In genomic region chr16:1500465-1501150, GRCh38 we compare ENCODE assay signal across 18 cellular contexts. TPM values are rescaled to one million over a fixed set of nuclear protein-coding genes. Genes with fewer than 3 reads are reported as not detected.
A peak's percentile ranks its signal among the peaks of the same experiment; 100 is the strongest.
DNase-seq lines count a peak whose midpoint lies in the region; ATAC-seq and TF ChIP-seq lines count a peak whose summit lies in the region.
"Had no signal": no experiment of that assay in that cellular context is flagged by ENCODE, and none has a peak within 500 bp of the region (broad histone marks: within the 10 kb centered on the region; RNA-seq: fewer than 3 reads in every experiment).

No MANE protein-coding gene starts in this region.

- intact Hi-C loops in lower lobe of right lung (cut with DNase I) (no loop called here), spleen (cut with DNase I; ENCODE audit: low total_unique reads) (no loop called here)

- H3K36me3 ChIP-seq in lower lobe of right lung: peaks cover 83% of the 10 kb centered on the region
- peaks cover 10 to 97% (median 85%) of the 10 kb centered on the region in 6 donors for H3K36me3 ChIP-seq in spleen

- H3K27me3 Mint-ChIP-seq in stimulated activated naive CD8-positive, alpha-beta T cell treated with anti-CD3 and anti-CD28 coated beads, Interleukin-15, amount 100 ng/mL, for 72 hours: no peaks in the 10 kb centered on the region
- H3K27me3 Mint-ChIP-seq: CD4-positive, CD25-positive, alpha-beta regulatory T cell; CD8-positive, alpha-beta memory T cell had no signal

- no peaks in the 10 kb centered on the region for H3K4me1 ChIP-seq in lower lobe of right lung
- H3K4me1 ChIP-seq in spleen: peaks cover 0 to 8% (median under 1%) of the 10 kb centered on the region in 6 donors
- H3K4me1 ChIP-seq: BE2C had no signal

- TF ChIP-seq CTCF in lower lobe of right lung (IDR thresholded peaks at IDR 0.05) (no peak), spleen (IDR thresholded peaks at IDR 0.05 in 8 of 11, conservative IDR thresholded peaks at IDR 0.05 in 3 of 11) (no peak), GM13977 (IDR thresholded peaks at IDR 0.05; ENCODE audit: extremely low read depth, insufficient read depth, missing control alignments) (no peak)

- no peaks in the 10 kb centered on the region for H3K9me3 Mint-ChIP-seq in stimulated activated naive CD8-positive, alpha-beta T cell treated with anti-CD3 and anti-CD28 coated beads, Interleukin-15, amount 100 ng/mL, for 72 hours
- H3K9me3 Mint-ChIP-seq: CD4-positive, CD25-positive, alpha-beta regulatory T cell; CD8-positive, alpha-beta memory T cell; H9 had no signal

- in situ Hi-C loops in GM13977 (cut with MboI; ENCODE audit: low pct_unique_long_range_greater_than_20kb, low sequenced_read_pairs, unreplicated experiment): no loop called here

- H3K27ac ChIP-seq in lower lobe of right lung (no peak overlapping the region), spleen (no peak overlapping the region)

- H3K27me3 ChIP-seq in lower lobe of right lung (ENCODE audit: low read depth) (no peaks in the 10 kb centered on the region), spleen (replicated peaks in 1 of 7) (no peaks in the 10 kb centered on the region)
- H3K27me3 ChIP-seq: BE2C had no signal

- H3K4me1 Mint-ChIP-seq in stimulated activated naive CD8-positive, alpha-beta T cell treated with anti-CD3 and anti-CD28 coated beads, Interleukin-15, amount 100 ng/mL, for 72 hours: peaks cover 10% of the 10 kb centered on the region
- H3K4me1 Mint-ChIP-seq: H9 had no signal

- H3K9me3 ChIP-seq in lower lobe of right lung (no peaks in the 10 kb centered on the region), spleen (no peaks in the 10 kb centered on the region)
- H3K9me3 ChIP-seq: BE2C had no signal

- no peak for TF ChIP-seq POLR2A in spleen (IDR thresholded peaks at IDR 0.05)

- H3K27ac Mint-ChIP-seq in stimulated activated naive CD8-positive, alpha-beta T cell treated with anti-CD3 and anti-CD28 coated beads, Interleukin-15, amount 100 ng/mL, for 72 hours: no peak overlapping the region
- H3K27ac Mint-ChIP-seq: CD4-positive, CD25-positive, alpha-beta regulatory T cell; CD8-positive, alpha-beta memory T cell; H9 had no signal

- DNase-seq in stimulated activated naive CD8-positive, alpha-beta T cell treated with anti-CD3 and anti-CD28 coated beads, Interleukin-15, amount 100 ng/mL, for 72 hours: no peak
- DNase-seq in stimulated activated naive CD8-positive, alpha-beta T cell treated with anti-CD3 and anti-CD28 coated beads, Interleukin-15, Interleukin-2, amounts not matched to agents 100 U/mL and 50 U/mL, for 24 hours: no peak
- DNase-seq in lower lobe of right lung (peak; percentile 31), spleen (peak; percentile 51), GM13977 (ENCODE audit: low spot score) (no peak)
- DNase-seq: ACHN; BE2C; C1 segment of cervical spinal cord; CD4-positive, CD25-positive, alpha-beta regulatory T cell; CD8-positive, alpha-beta memory T cell; COR-L47; DMS153; DMS79; GDM1; H9 had no signal

- 96 to 97% (median 97%) methylated on average over 19 to 44 of the region's 44 CpGs for whole genome bisulfite sequencing in spleen, 5 donors

- peak; percentile 17 for ATAC-seq in stimulated activated naive CD8-positive, alpha-beta T cell treated with anti-CD3 and anti-CD28 coated beads, Interleukin-15, amount 100 ng/mL, for 72 hours
- ATAC-seq in stimulated activated naive CD8-positive, alpha-beta T cell treated with anti-CD3 and anti-CD28 coated beads, Interleukin-15, Interleukin-2, amounts not matched to agents 100 U/mL and 50 U/mL, for 24 hours: no peak
- ATAC-seq in lower lobe of right lung: no peak
- no peak for ATAC-seq in GM18861 (IDR thresholded peaks at IDR 0.05; ENCODE audit: unreplicated experiment)

- H3K4me3 ChIP-seq in lower lobe of right lung (no peak overlapping the region), spleen (no peak overlapping the region)

- no peak overlapping the region for H3K4me3 Mint-ChIP-seq in stimulated activated naive CD8-positive, alpha-beta T cell treated with anti-CD3 and anti-CD28 coated beads, Interleukin-15, amount 100 ng/mL, for 72 hours
- H3K4me3 Mint-ChIP-seq: CD4-positive, CD25-positive, alpha-beta regulatory T cell; H9 had no signal

RNA-seq across cellular contexts. Expression of gene TELO2, which starts 7.4 kb away (rescaled TPM):
- 27.5 TPM for total RNA-seq in lower lobe of right lung
- 10 to 100 TPM; 28.5 to 64.2 (median 44.0) TPM for total RNA-seq in spleen
- 100 to 1,000 TPM in 1 of 3 donors, 10 to 100 TPM in 2; 60.3 to 110 (median 83.5) TPM for polyA plus RNA-seq in spleen

RNA-seq across cellular contexts. Expression of gene PTX4, which starts 11.9 kb away (rescaled TPM):
- not detected for total RNA-seq in lower lobe of right lung
- total RNA-seq in spleen: under 1 TPM in 5 of 7 donors, not detected in 2; 0.23 to 0.85 (median 0.60) TPM
- polyA plus RNA-seq in spleen: under 1 TPM in 2 of 3 donors, not detected in 1; 0.03 to 0.19 TPM
- total RNA-seq: CD4-positive, CD25-positive, alpha-beta regulatory T cell; CD8-positive, alpha-beta memory T cell; Daoy; H1; H9 had no signal
- polyA plus RNA-seq: CD4-positive, CD25-positive, alpha-beta regulatory T cell; CD8-positive, alpha-beta memory T cell; H1 had no signal

RNA-seq across cellular contexts. Expression of gene CLCN7, which starts 25.8 kb away (rescaled TPM):
- total RNA-seq in lower lobe of right lung: 146 TPM
- 100 to 1,000 TPM in 6 of 7 donors, 10 to 100 TPM in 1; 76.5 to 146 (median 127) TPM for total RNA-seq in spleen
- polyA plus RNA-seq in spleen: 100 to 1,000 TPM in 1 of 3 donors, 10 to 100 TPM in 2; 43.2 to 117 (median 59.6) TPM

RNA-seq across cellular contexts. Expression of gene TMEM204, which starts 32.9 kb away (rescaled TPM):
- total RNA-seq in lower lobe of right lung (63.1 TPM), spleen (10 to 100 TPM; 12.6 to 47.1 (median 26.9) TPM)
- 10 to 100 TPM; 10.1 to 21.0 (median 13.6) TPM for polyA plus RNA-seq in spleen
- total RNA-seq: Daoy, H1, H9 had no signal
- polyA plus RNA-seq: H1 had no signal

RNA-seq across cellular contexts. Expression of gene CCDC154, which starts 56.3 kb away (rescaled TPM):
- total RNA-seq in lower lobe of right lung (3.1 TPM), spleen (1 to 10 TPM; 1.6 to 6.4 (median 3.8) TPM)
- 10 to 100 TPM in 2 of 3 donors, 1 to 10 TPM in 1; 8.3 to 18.2 (median 10.8) TPM for polyA plus RNA-seq in spleen
- total RNA-seq: Daoy had no signal
- polyA plus RNA-seq: CD4-positive, CD25-positive, alpha-beta regulatory T cell; CD8-positive, alpha-beta memory T cell had no signal

Comparison
In these comparisons a context has a peak if more than half of its experiments do, and no peak if none do; other contexts are left out.
1. DNase-seq: peak in lower lobe of right lung (single experiment) and spleen (single experiment); none in stimulated activated naive CD8-positive, alpha-beta T cell treated with anti-CD3 and anti-CD28 coated beads, Interleukin-15, amount 100 ng/mL, for 72 hours (0 of 2), stimulated activated naive CD8-positive, alpha-beta T cell treated with anti-CD3 and anti-CD28 coated beads, Interleukin-15, Interleukin-2, amounts not matched to agents 100 U/mL and 50 U/mL, for 24 hours (single experiment) and GM13977 (single experiment).